In the genomic region with DNA sequence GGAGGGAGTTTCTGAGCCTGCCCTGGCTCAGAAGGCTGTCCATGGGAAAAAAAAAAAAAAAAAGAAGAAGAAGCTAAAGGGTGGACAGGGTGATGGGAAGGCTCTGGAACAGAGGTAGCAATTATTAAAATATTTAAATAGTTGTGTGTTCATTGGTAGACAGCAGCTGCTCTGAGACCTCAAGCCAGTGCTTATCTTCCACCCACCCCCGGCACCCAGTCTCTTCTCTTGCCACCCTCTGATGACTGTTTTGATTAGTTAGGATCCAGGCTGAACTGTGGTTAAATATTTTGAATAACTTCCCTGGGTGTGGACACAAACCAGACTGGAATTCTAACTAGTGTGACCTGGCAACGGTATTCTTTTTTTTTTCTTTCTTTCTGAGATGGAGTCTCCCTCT, we compare ENCODE assay signal across 1 cellular context.
TF ChIP-seq lines count a peak whose summit lies in the region.

No MANE protein-coding gene starts in this region.

TF ChIP-seq in K562, 482 proteins besides CTCF, POLR2A, EP300 and RAD21 (continued from another document and continues in another):
- TF ChIP-seq, protein P1, sequence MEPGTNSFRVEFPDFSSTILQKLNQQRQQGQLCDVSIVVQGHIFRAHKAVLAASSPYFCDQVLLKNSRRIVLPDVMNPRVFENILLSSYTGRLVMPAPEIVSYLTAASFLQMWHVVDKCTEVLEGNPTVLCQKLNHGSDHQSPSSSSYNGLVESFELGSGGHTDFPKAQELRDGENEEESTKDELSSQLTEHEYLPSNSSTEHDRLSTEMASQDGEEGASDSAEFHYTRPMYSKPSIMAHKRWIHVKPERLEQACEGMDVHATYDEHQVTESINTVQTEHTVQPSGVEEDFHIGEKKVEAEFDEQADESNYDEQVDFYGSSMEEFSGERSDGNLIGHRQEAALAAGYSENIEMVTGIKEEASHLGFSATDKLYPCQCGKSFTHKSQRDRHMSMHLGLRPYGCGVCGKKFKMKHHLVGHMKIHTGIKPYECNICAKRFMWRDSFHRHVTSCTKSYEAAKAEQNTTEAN (CRISPR knock-in tag; IDR thresholded peaks at IDR 0.05): no peak
- TF ChIP-seq ZSCAN29 (IDR thresholded peaks at IDR 0.05): no peak
- TF ChIP-seq ZNF311 (CRISPR knock-in tag; IDR thresholded peaks at IDR 0.05): no peak
- TF ChIP-seq ZBED1 (IDR thresholded peaks at IDR 0.05): no peak
- TF ChIP-seq NEUROD1 (IDR thresholded peaks at IDR 0.05; ENCODE audit: borderline replicate concordance, low read depth, low read length, partially characterized antibody): no peak
- TF ChIP-seq NCOR1 (IDR thresholded peaks at IDR 0.05): peak; percentile 42; the same call in 1 of the 2 replicates
- TF ChIP-seq, protein P2, sequence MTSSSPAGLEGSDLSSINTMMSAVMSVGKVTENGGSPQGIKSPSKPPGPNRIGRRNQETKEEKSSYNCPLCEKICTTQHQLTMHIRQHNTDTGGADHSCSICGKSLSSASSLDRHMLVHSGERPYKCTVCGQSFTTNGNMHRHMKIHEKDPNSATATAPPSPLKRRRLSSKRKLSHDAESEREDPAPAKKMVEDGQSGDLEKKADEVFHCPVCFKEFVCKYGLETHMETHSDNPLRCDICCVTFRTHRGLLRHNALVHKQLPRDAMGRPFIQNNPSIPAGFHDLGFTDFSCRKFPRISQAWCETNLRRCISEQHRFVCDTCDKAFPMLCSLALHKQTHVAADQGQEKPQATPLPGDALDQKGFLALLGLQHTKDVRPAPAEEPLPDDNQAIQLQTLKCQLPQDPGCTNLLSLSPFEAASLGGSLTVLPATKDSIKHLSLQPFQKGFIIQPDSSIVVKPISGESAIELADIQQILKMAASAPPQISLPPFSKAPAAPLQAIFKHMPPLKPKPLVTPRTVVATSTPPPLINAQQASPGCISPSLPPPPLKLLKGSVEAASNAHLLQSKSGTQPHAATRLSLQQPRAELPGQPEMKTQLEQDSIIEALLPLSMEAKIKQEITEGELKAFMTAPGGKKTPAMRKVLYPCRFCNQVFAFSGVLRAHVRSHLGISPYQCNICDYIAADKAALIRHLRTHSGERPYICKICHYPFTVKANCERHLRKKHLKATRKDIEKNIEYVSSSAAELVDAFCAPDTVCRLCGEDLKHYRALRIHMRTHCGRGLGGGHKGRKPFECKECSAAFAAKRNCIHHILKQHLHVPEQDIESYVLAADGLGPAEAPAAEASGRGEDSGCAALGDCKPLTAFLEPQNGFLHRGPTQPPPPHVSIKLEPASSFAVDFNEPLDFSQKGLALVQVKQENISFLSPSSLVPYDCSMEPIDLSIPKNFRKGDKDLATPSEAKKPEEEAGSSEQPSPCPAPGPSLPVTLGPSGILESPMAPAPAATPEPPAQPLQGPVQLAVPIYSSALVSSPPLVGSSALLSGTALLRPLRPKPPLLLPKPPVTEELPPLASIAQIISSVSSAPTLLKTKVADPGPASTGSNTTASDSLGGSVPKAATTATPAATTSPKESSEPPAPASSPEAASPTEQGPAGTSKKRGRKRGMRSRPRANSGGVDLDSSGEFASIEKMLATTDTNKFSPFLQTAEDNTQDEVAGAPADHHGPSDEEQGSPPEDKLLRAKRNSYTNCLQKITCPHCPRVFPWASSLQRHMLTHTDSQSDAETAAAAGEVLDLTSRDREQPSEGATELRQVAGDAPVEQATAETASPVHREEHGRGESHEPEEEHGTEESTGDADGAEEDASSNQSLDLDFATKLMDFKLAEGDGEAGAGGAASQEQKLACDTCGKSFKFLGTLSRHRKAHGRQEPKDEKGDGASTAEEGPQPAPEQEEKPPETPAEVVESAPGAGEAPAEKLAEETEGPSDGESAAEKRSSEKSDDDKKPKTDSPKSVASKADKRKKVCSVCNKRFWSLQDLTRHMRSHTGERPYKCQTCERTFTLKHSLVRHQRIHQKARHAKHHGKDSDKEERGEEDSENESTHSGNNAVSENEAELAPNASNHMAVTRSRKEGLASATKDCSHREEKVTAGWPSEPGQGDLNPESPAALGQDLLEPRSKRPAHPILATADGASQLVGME (CRISPR knock-in tag; IDR thresholded peaks at IDR 0.05): no peak
- TF ChIP-seq, protein P3, sequence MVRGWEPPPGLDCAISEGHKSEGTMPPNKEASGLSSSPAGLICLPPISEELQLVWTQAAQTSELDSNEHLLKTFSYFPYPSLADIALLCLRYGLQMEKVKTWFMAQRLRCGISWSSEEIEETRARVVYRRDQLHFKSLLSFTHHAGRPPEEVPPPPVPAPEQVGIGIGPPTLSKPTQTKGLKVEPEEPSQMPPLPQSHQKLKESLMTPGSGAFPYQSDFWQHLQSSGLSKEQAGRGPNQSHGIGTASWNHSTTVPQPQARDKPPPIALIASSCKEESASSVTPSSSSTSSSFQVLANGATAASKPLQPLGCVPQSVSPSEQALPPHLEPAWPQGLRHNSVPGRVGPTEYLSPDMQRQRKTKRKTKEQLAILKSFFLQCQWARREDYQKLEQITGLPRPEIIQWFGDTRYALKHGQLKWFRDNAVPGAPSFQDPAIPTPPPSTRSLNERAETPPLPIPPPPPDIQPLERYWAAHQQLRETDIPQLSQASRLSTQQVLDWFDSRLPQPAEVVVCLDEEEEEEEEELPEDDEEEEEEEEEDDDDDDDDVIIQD (CRISPR knock-in tag; IDR thresholded peaks at IDR 0.05): no peak
- TF ChIP-seq, protein P4, sequence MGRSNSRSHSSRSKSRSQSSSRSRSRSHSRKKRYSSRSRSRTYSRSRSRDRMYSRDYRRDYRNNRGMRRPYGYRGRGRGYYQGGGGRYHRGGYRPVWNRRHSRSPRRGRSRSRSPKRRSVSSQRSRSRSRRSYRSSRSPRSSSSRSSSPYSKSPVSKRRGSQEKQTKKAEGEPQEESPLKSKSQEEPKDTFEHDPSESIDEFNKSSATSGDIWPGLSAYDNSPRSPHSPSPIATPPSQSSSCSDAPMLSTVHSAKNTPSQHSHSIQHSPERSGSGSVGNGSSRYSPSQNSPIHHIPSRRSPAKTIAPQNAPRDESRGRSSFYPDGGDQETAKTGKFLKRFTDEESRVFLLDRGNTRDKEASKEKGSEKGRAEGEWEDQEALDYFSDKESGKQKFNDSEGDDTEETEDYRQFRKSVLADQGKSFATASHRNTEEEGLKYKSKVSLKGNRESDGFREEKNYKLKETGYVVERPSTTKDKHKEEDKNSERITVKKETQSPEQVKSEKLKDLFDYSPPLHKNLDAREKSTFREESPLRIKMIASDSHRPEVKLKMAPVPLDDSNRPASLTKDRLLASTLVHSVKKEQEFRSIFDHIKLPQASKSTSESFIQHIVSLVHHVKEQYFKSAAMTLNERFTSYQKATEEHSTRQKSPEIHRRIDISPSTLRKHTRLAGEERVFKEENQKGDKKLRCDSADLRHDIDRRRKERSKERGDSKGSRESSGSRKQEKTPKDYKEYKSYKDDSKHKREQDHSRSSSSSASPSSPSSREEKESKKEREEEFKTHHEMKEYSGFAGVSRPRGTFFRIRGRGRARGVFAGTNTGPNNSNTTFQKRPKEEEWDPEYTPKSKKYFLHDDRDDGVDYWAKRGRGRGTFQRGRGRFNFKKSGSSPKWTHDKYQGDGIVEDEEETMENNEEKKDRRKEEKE (IDR thresholded peaks at IDR 0.05; ENCODE audit: borderline replicate concordance in 1 of 2, control insufficient read depth in 1 of 2, low read depth in 2 of 2, low read length in 1 of 2): no peak
- TF ChIP-seq KDM1A (IDR thresholded peaks at IDR 0.05): peak; percentile 22 to 37; a peak in 1 of 4 replicates
- no peak for TF ChIP-seq SIRT6 (IDR thresholded peaks at IDR 0.05; ENCODE audit: low read depth, low read length)
- TF ChIP-seq BRCA1 (IDR thresholded peaks at IDR 0.05): no peak
- TF ChIP-seq BRCA1 (CRISPR knock-in tag; IDR thresholded peaks at IDR 0.05): no peak
- TF ChIP-seq KHSRP (IDR thresholded peaks at IDR 0.05): no peak
- TF ChIP-seq ZNF695 (CRISPR knock-in tag; IDR thresholded peaks at IDR 0.05): no peak
- peak; percentile 62 for TF ChIP-seq CBFA2T2 (conservative IDR thresholded peaks at IDR 0.05)
- TF ChIP-seq, protein P5, sequence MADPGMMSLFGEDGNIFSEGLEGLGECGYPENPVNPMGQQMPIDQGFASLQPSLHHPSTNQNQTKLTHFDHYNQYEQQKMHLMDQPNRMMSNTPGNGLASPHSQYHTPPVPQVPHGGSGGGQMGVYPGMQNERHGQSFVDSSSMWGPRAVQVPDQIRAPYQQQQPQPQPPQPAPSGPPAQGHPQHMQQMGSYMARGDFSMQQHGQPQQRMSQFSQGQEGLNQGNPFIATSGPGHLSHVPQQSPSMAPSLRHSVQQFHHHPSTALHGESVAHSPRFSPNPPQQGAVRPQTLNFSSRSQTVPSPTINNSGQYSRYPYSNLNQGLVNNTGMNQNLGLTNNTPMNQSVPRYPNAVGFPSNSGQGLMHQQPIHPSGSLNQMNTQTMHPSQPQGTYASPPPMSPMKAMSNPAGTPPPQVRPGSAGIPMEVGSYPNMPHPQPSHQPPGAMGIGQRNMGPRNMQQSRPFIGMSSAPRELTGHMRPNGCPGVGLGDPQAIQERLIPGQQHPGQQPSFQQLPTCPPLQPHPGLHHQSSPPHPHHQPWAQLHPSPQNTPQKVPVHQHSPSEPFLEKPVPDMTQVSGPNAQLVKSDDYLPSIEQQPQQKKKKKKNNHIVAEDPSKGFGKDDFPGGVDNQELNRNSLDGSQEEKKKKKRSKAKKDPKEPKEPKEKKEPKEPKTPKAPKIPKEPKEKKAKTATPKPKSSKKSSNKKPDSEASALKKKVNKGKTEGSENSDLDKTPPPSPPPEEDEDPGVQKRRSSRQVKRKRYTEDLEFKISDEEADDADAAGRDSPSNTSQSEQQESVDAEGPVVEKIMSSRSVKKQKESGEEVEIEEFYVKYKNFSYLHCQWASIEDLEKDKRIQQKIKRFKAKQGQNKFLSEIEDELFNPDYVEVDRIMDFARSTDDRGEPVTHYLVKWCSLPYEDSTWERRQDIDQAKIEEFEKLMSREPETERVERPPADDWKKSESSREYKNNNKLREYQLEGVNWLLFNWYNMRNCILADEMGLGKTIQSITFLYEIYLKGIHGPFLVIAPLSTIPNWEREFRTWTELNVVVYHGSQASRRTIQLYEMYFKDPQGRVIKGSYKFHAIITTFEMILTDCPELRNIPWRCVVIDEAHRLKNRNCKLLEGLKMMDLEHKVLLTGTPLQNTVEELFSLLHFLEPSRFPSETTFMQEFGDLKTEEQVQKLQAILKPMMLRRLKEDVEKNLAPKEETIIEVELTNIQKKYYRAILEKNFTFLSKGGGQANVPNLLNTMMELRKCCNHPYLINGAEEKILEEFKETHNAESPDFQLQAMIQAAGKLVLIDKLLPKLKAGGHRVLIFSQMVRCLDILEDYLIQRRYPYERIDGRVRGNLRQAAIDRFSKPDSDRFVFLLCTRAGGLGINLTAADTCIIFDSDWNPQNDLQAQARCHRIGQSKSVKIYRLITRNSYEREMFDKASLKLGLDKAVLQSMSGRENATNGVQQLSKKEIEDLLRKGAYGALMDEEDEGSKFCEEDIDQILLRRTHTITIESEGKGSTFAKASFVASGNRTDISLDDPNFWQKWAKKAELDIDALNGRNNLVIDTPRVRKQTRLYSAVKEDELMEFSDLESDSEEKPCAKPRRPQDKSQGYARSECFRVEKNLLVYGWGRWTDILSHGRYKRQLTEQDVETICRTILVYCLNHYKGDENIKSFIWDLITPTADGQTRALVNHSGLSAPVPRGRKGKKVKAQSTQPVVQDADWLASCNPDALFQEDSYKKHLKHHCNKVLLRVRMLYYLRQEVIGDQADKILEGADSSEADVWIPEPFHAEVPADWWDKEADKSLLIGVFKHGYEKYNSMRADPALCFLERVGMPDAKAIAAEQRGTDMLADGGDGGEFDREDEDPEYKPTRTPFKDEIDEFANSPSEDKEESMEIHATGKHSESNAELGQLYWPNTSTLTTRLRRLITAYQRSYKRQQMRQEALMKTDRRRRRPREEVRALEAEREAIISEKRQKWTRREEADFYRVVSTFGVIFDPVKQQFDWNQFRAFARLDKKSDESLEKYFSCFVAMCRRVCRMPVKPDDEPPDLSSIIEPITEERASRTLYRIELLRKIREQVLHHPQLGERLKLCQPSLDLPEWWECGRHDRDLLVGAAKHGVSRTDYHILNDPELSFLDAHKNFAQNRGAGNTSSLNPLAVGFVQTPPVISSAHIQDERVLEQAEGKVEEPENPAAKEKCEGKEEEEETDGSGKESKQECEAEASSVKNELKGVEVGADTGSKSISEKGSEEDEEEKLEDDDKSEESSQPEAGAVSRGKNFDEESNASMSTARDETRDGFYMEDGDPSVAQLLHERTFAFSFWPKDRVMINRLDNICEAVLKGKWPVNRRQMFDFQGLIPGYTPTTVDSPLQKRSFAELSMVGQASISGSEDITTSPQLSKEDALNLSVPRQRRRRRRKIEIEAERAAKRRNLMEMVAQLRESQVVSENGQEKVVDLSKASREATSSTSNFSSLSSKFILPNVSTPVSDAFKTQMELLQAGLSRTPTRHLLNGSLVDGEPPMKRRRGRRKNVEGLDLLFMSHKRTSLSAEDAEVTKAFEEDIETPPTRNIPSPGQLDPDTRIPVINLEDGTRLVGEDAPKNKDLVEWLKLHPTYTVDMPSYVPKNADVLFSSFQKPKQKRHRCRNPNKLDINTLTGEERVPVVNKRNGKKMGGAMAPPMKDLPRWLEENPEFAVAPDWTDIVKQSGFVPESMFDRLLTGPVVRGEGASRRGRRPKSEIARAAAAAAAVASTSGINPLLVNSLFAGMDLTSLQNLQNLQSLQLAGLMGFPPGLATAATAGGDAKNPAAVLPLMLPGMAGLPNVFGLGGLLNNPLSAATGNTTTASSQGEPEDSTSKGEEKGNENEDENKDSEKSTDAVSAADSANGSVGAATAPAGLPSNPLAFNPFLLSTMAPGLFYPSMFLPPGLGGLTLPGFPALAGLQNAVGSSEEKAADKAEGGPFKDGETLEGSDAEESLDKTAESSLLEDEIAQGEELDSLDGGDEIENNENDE (IDR thresholded peaks at IDR 0.05; ENCODE audit: low read depth, low read length): no peak
- TF ChIP-seq CSDE1 (IDR thresholded peaks at IDR 0.05): no peak
- no peak for TF ChIP-seq FIP1L1 (IDR thresholded peaks at IDR 0.05; ENCODE audit: low read depth, low read length, poor library complexity, severe bottlenecking)
- TF ChIP-seq YY1 (IDR thresholded peaks at IDR 0.05; ENCODE audit: borderline replicate concordance in 1 of 3, control insufficient read depth in 1 of 3, extremely low read depth in 1 of 3, insufficient read depth in 3 of 3, insufficient read length in 1 of 3, insufficient replicate concordance in 2 of 3, low read depth in 1 of 3, low read length in 2 of 3): no peak
- TF ChIP-seq, protein P6, sequence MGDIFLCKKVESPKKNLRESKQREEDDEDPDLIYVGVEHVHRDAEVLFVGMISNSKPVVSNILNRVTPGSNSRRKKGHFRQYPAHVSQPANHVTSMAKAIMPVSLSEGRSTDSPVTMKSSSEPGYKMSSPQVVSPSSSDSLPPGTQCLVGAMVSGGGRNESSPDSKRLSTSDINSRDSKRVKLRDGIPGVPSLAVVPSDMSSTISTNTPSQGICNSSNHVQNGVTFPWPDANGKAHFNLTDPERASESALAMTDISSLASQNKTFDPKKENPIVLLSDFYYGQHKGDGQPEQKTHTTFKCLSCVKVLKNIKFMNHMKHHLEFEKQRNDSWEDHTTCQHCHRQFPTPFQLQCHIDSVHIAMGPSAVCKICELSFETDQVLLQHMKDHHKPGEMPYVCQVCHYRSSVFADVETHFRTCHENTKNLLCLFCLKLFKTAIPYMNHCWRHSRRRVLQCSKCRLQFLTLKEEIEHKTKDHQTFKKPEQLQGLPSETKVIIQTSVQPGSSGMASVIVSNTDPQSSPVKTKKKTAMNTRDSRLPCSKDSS (IDR thresholded peaks at IDR 0.05; ENCODE audit: low read depth, partially characterized antibody): no peak
- TF ChIP-seq, protein P7, sequence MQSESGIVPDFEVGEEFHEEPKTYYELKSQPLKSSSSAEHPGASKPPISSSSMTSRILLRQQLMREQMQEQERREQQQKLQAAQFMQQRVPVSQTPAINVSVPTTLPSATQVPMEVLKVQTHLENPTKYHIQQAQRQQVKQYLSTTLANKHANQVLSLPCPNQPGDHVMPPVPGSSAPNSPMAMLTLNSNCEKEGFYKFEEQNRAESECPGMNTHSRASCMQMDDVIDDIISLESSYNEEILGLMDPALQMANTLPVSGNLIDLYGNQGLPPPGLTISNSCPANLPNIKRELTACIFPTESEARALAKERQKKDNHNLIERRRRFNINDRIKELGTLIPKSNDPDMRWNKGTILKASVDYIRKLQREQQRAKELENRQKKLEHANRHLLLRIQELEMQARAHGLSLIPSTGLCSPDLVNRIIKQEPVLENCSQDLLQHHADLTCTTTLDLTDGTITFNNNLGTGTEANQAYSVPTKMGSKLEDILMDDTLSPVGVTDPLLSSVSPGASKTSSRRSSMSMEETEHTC (IDR thresholded peaks at IDR 0.05): no peak
- peak; percentile 67 for TF ChIP-seq TCF3 (CRISPR knock-in tag; IDR thresholded peaks at IDR 0.05)
- no peak for TF ChIP-seq ZNF197 (CRISPR knock-in tag; IDR thresholded peaks at IDR 0.05; ENCODE audit: low read depth)
- no peak for TF ChIP-seq ZNF134 (CRISPR knock-in tag; conservative IDR thresholded peaks at IDR 0.05)
